In the genomic region with DNA sequence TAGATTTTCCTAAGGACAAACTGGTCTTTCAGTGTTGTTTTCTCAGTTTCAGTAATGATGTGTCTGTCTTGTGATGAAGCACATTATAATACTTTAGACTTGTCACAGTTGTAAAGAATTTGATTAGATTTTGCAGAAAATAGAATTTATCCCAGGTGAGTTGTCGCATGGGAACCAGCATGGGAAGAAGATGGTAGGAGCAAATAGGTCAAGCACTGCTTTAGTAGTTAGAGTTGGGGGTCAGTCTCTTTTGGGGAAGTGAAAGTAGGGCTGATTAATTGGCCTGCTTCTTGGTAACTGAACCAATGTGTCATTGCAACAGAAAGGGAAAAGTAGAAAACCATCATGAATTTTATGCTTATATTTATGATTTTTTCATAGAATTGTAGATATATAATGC, we compare ENCODE assay signal across 15 cellular contexts.
DNase-seq lines count a peak whose midpoint lies in the region; ATAC-seq and TF ChIP-seq lines count a peak whose summit lies in the region.
"Had no signal": no experiment of that assay in that cellular context is flagged by ENCODE, and none has a peak within 500 bp of the region (broad histone marks: within the 10 kb centered on the region; RNA-seq: fewer than 3 reads in every experiment).

No MANE protein-coding gene starts in this region.

- intact Hi-C loops in sigmoid colon (cut with DNase I), result no loop called here

- H3K4me3 ChIP-seq in sigmoid colon, result no peak overlapping the region
- H3K4me3 ChIP-seq: neural progenitor cell had no signal

- no peaks in the 10 kb centered on the region for H3K9me3 ChIP-seq in sigmoid colon

- 96 to 100% methylated on average over 1 of the region's 1 CpG for WGBS in sigmoid colon, 2 donors

- H3K36me3 ChIP-seq in sigmoid colon, result peaks cover 0 to 9% (median 1%) of the 10 kb centered on the region in 4 donors
- H3K36me3 ChIP-seq: neural progenitor cell had no signal

- peak; percentile 7 for DNase-seq in NAMALWA (ENCODE audit: low spot score)
- DNase-seq in NCI-H2107 (lab: John Stamatoyannopoulos, UW), result no peak
- DNase-seq in NCI-H128 (lab: John Stamatoyannopoulos, UW; ENCODE audit: unreplicated experiment), result no peak
- DNase-seq in sigmoid colon, result no peak
- DNase-seq: ACHN; activated effector memory CD4-positive, alpha-beta T cell treated with anti-CD3 and anti-CD28 coated beads, Interleukin-2, amount 50 U/mL, for 16 hours; cortex of kidney; NCI-H1092; retina had no signal

- TF ChIP-seq POLR2A in sigmoid colon (IDR thresholded peaks at IDR 0.05), result no peak

- no peak for TF ChIP-seq CTCF in sigmoid colon (IDR thresholded peaks at IDR 0.05)

- TF ChIP-seq EP300 in sigmoid colon (IDR thresholded peaks at IDR 0.05), result no peak

- ATAC-seq in GM18498 (IDR thresholded peaks at IDR 0.05; ENCODE audit: unreplicated experiment), result peak; percentile 81
- peak; percentile 72 for ATAC-seq in GM19452 (IDR thresholded peaks at IDR 0.05; ENCODE audit: unreplicated experiment)
- peak; percentile 93 for ATAC-seq in HG02938 (IDR thresholded peaks at IDR 0.05; ENCODE audit: unreplicated experiment)
- no peak for ATAC-seq in GM19328 (IDR thresholded peaks at IDR 0.05; ENCODE audit: unreplicated experiment)
- ATAC-seq: SK-N-SH treated with all-trans-retinoic acid at 6 μM for 48 hours had no signal

- H3K27ac ChIP-seq in sigmoid colon, result no peak overlapping the region
- H3K27ac ChIP-seq: neural progenitor cell had no signal

- no peaks in the 10 kb centered on the region for H3K27me3 ChIP-seq in sigmoid colon
- H3K27me3 ChIP-seq: neural progenitor cell had no signal

- no peaks in the 10 kb centered on the region for H3K4me1 ChIP-seq in sigmoid colon
- H3K4me1 ChIP-seq: neural progenitor cell had no signal
